ENCODE assay signal across 18 cellular contexts in genomic region chr12:7046383-7047143, GRCh38. TPM values are rescaled to one million over a fixed set of nuclear protein-coding genes. Genes with fewer than 3 reads are reported as not detected.
DNase-seq lines count a peak whose midpoint lies in the region; ATAC-seq, FAIRE-seq and TF ChIP-seq lines count a peak whose summit lies in the region.
"Had no signal": no experiment of that assay in that cellular context is flagged by ENCODE, and none has a peak within 500 bp of the region (broad histone marks: within the 10 kb centered on the region; RNA-seq: fewer than 3 reads in every experiment).

No MANE protein-coding gene starts in this region.

- H3K4me1 Mint-ChIP-seq in endodermal cell: no peaks in the 10 kb centered on the region

- H3F3A ChIP-seq in Loucy (ENCODE audit: low read depth): no peaks in the 10 kb centered on the region

- TF ChIP-seq POLR2A in HepG2 (IDR thresholded peaks at IDR 0.05; ENCODE audit: insufficient read depth in 1 of 2, low read depth in 2 of 2, low read length in 2 of 2) (no peak), right lobe of liver (IDR thresholded peaks at IDR 0.05) (no peak)

- H3K27ac ChIP-seq in HepG2 (ENCODE audit: extremely low read length, insufficient read depth, low read length): no peak overlapping the region
- H3K27ac ChIP-seq in right lobe of liver: no peak overlapping the region
- no peak overlapping the region for H3K27ac ChIP-seq in endodermal cell (ENCODE audit: low read depth, low read length)
- H3K27ac ChIP-seq: Peyer's patch, SJSA1 had no signal

- no peak for TF ChIP-seq CTCF in HepG2 (CRISPR knock-in tag; IDR thresholded peaks at IDR 0.05)
- TF ChIP-seq CTCF in right lobe of liver (IDR thresholded peaks at IDR 0.05): no peak
- TF ChIP-seq CTCF in Loucy (conservative IDR thresholded peaks at IDR 0.05; ENCODE audit: low read length): 0 out of 2 replicates have a peak, but pooled peaks have one; percentile 17
- TF ChIP-seq CTCF in endodermal cell (conservative IDR thresholded peaks at IDR 0.05): peak; percentile 55

- no peak overlapping the region for H3K4me3 ChIP-seq in HepG2 (replicated peaks in 1 of 3; ENCODE audit: insufficient read depth in 1 of 3, low read depth in 2 of 3, low read length in 3 of 3)
- H3K4me3 ChIP-seq in right lobe of liver: no peak overlapping the region
- H3K4me3 ChIP-seq in Loucy (ENCODE audit: low read length, poor library complexity, severe bottlenecking): no peak overlapping the region
- no peak overlapping the region for H3K4me3 ChIP-seq in endodermal cell (ENCODE audit: low read length)
- H3K4me3 ChIP-seq: MG63, Peyer's patch, SJSA1 had no signal

- CTCF ChIA-PET in HepG2 (lab: Yijun Ruan, JAX; ENCODE audit: low intra/inter-chr PET ratio, low total read pairs): no interaction called here

- H3K9ac ChIP-seq in HepG2 (ENCODE audit: insufficient read depth, low read depth, low read length) (no peak overlapping the region), Loucy (ENCODE audit: low read depth, low read length, poor library complexity, severe bottlenecking) (no peak overlapping the region), endodermal cell (ENCODE audit: extremely low read depth, low read length, poor library complexity, severe bottlenecking) (no peak overlapping the region)

- TF ChIP-seq RAD21 in HepG2 (CRISPR knock-in tag; IDR thresholded peaks at IDR 0.05): no peak

- no peaks in the 10 kb centered on the region for H3K9me3 ChIP-seq in HepG2 (ENCODE audit: low read length)
- H3K9me3 ChIP-seq in right lobe of liver: no peaks in the 10 kb centered on the region
- no peaks in the 10 kb centered on the region for H3K9me3 ChIP-seq in Loucy (ENCODE audit: insufficient read depth, low read depth, low read length)
- H3K9me3 ChIP-seq in endodermal cell (ENCODE audit: control insufficient read depth, low read length): no peaks in the 10 kb centered on the region
- H3K9me3 ChIP-seq: MG63, Peyer's patch, SJSA1 had no signal

- H3K79me2 ChIP-seq in HepG2 (ENCODE audit: insufficient read depth, low read length) (no peaks in the 10 kb centered on the region), Loucy (ENCODE audit: insufficient read depth, low read length) (no peaks in the 10 kb centered on the region)

- H3K36me3 ChIP-seq in HepG2 (replicated peaks in 1 of 2; ENCODE audit: control insufficient read depth in 1 of 2, insufficient read depth in 2 of 2, low read length in 2 of 2) (no peaks in the 10 kb centered on the region), right lobe of liver (no peaks in the 10 kb centered on the region), Loucy (ENCODE audit: insufficient read depth, low read length) (no peaks in the 10 kb centered on the region), endodermal cell (ENCODE audit: control insufficient read depth, insufficient read depth, low read length) (no peaks in the 10 kb centered on the region)
- H3K36me3 ChIP-seq: MG63, Peyer's patch, SJSA1 had no signal

- peaks cover 4% of the 10 kb centered on the region for H3K27me3 Mint-ChIP-seq in endodermal cell (ENCODE audit: insufficient read depth)

- TF ChIP-seq EP300 in HepG2 (IDR thresholded peaks at IDR 0.05; ENCODE audit: low read depth in 2 of 2, low read length in 2 of 2) (no peak), HepG2 (CRISPR knock-in tag; IDR thresholded peaks at IDR 0.05; ENCODE audit: borderline replicate concordance) (no peak)

- no TSS peak for BruUV-seq in HepG2 (replicated peaks; lab: Mats Ljungman, UMichigan)

- H3K27me3 ChIP-seq in HepG2 (ENCODE audit: control insufficient read depth in 1 of 2, insufficient read depth in 2 of 2, low read length in 2 of 2) (no peaks in the 10 kb centered on the region), right lobe of liver (no peaks in the 10 kb centered on the region), Loucy (ENCODE audit: insufficient read depth, low read length, poor library complexity, severe bottlenecking) (no peaks in the 10 kb centered on the region), endodermal cell (ENCODE audit: control insufficient read depth, insufficient read depth, low read length, poor library complexity, severe bottlenecking) (no peaks in the 10 kb centered on the region)
- H3K27me3 ChIP-seq: MG63, Peyer's patch had no signal

- no peaks in the 10 kb centered on the region for H3K36me3 Mint-ChIP-seq in endodermal cell (ENCODE audit: low read depth)
- H3K36me3 Mint-ChIP-seq: CD14-positive monocyte had no signal

- peak; percentile 88 for ATAC-seq in HepG2
- ATAC-seq in right lobe of liver: no peak

- H3K9me3 Mint-ChIP-seq in endodermal cell: peaks cover 3% of the 10 kb centered on the region
- H3K9me3 Mint-ChIP-seq: CD14-positive monocyte had no signal

- intact Hi-C loops in HepG2 (cut with micrococcal nuclease; ENCODE audit: unreplicated experiment): no loop called here
- intact Hi-C loops in right lobe of liver (cut with DNase I): no loop called here

- no peaks in the 10 kb centered on the region for H3K9me2 ChIP-seq in Loucy (replicated peaks; ENCODE audit: low read depth, low read length)

- WGBS in HepG2 (ENCODE audit: low lambda C conversion rate): 51% methylated on average over 4 of the region's 5 CpGs
- 82% methylated on average over 5 of the region's 5 CpGs for WGBS in right lobe of liver (ENCODE audit: insufficient coverage, low coverage, low lambda C conversion rate, missing lambda C conversion rate)
- WGBS in endodermal cell (ENCODE audit: insufficient coverage in 1 of 2, insufficient read length in 1 of 2), 2 experiments: 89 to 90% methylated on average over 4 to 5 of the region's 5 CpGs

- no peak overlapping the region for H3K27ac Mint-ChIP-seq in endodermal cell

- H4K20me1 ChIP-seq in HepG2 (ENCODE audit: insufficient read depth, low read length): no peaks in the 10 kb centered on the region
- H4K20me1 ChIP-seq in Loucy (ENCODE audit: insufficient read depth, low read length, poor library complexity, severe bottlenecking): no peaks in the 10 kb centered on the region

- DNase-seq in HepG2 (ENCODE audit: low spot score) (no peak), right lobe of liver (no peak), endodermal cell (no peak), anterior cingulate cortex (lab: John Stamatoyannopoulos, UW) (no peak), NCI-H1436 (lab: John Stamatoyannopoulos, UW) (no peak), activated gamma-delta T cell (lab: John Stamatoyannopoulos, UW) (no peak)
- DNase-seq: DMS79 treated with DMSO at 0.1 percent for 48 hours; MG63; NCI-H1092 treated with DMSO at 0.1 percent for 48 hours; NCI-H1694 treated with DMSO at 0.1 percent for 48 hours; NCI-H2107; NCI-H510A; NCI-H748 treated with DMSO at 0.1 percent for 48 hours; NK-92 treated with Interleukin-12 subunit alpha and Interleukin-12 subunit beta, amount 100 ng/mL, for 24 hours; Peyer's patch had no signal

- H3K4me1 ChIP-seq in HepG2 (ENCODE audit: insufficient read depth, low read length) (peaks cover 38% of the 10 kb centered on the region), right lobe of liver (no peaks in the 10 kb centered on the region), Loucy (ENCODE audit: insufficient read depth, low read length, poor library complexity, severe bottlenecking) (peaks cover 15% of the 10 kb centered on the region), endodermal cell (ENCODE audit: control insufficient read depth, insufficient read depth, low read length) (no peaks in the 10 kb centered on the region)
- H3K4me1 ChIP-seq: Peyer's patch, SJSA1 had no signal

- no peak overlapping the region for H2AFZ ChIP-seq in HepG2 (ENCODE audit: low read length)
- no peak overlapping the region for H2AFZ ChIP-seq in Loucy (ENCODE audit: low read length)

- FAIRE-seq in HepG2 (lab: Jason Lieb, UNC): no peak

- H3K4me2 ChIP-seq in HepG2 (ENCODE audit: low read depth, low read length): no peak overlapping the region; the same call in 1 of the 2 replicates
- no peak overlapping the region for H3K4me2 ChIP-seq in Loucy (ENCODE audit: low read depth, low read length, poor library complexity, severe bottlenecking)

- no peak overlapping the region for H3K4me3 Mint-ChIP-seq in endodermal cell
- H3K4me3 Mint-ChIP-seq: CD14-positive monocyte had no signal

- in situ Hi-C loops in HepG2 (cut with HindIII; ENCODE audit: extremely low pct_ligation_motif_present, low pct_unique_long_range_greater_than_20kb): no loop called here

- POLR2A ChIA-PET in HepG2 (lab: Yijun Ruan, JAX): no interaction called here

RNA-seq across cellular contexts. Expression of gene C1S, which starts 14.0 kb away (rescaled TPM):
- total RNA-seq in HepG2 (2016; rRNA removed; fragmentation: Illumina TruSeq; extraction: Trizol) (8.2 and 18.2 TPM in 2 replicates), right lobe of liver (1,000 to 10,000 TPM in 5 of 6 experiments, 100 to 1,000 TPM in 1; 993 to 2,993 (median 1,796) TPM), endodermal cell (10 to 100 TPM; 13.4 to 14.3 TPM)
- total RNA-seq in HepG2 (2016; cell fraction: cytosol; rRNA removed; fragmentation: Illumina TruSeq; extraction: Trizol; ENCODE audit: low read depth): 2.7 and 2.8 TPM in 2 replicates
- 8.4 and 18.7 TPM in 2 replicates for total RNA-seq in HepG2 (2016; cell fraction: insoluble cytoplasmic fraction; rRNA removed; fragmentation: Illumina TruSeq; extraction: Trizol)
- 3.2 and 3.7 TPM in 2 replicates for total RNA-seq in HepG2 (2016; cell fraction: membrane; rRNA removed; fragmentation: Illumina TruSeq; extraction: Trizol)
- total RNA-seq in HepG2 (2016; cell fraction: nucleus; rRNA removed; fragmentation: Illumina TruSeq; extraction: Trizol): 17.9 and 19.4 TPM in 2 replicates
- polyA plus RNA-seq in HepG2 (2011; rRNA removed): 14.5 and 23.3 TPM in 2 replicates
- 9.6 and 18.5 TPM in 2 replicates for polyA plus RNA-seq in HepG2 (2011; cell fraction: cytosol; rRNA removed)
- polyA plus RNA-seq in HepG2 (2011; cell fraction: nucleus; rRNA removed): 14.4 and 22.0 TPM in 2 replicates
- polyA plus RNA-seq in HepG2 (2012): 9.8 and 10.0 TPM in 2 replicates
- 0.91 and 1.0 TPM in 2 replicates for polyA plus RNA-seq in HepG2 (2016; cell fraction: cytosol; fragmentation: Illumina TruSeq; extraction: Trizol; ENCODE audit: low read depth)
- 6.4 and 6.7 TPM in 2 replicates for polyA plus RNA-seq in HepG2 (2016; cell fraction: insoluble cytoplasmic fraction; fragmentation: Illumina TruSeq; extraction: Trizol; ENCODE audit: low read depth)
- 1.8 and 2.2 TPM in 2 replicates for polyA plus RNA-seq in HepG2 (2016; cell fraction: membrane; fragmentation: Illumina TruSeq; extraction: Trizol; ENCODE audit: low read depth)
- polyA plus RNA-seq in HepG2 (2016; cell fraction: nucleus; fragmentation: Illumina TruSeq; extraction: Trizol; ENCODE audit: insufficient read depth, low read depth): 26.0 and 30.9 TPM in 2 replicates
- 3.8 and 12.0 TPM in 2 replicates for polyA minus RNA-seq in HepG2 (2011; rRNA and poly(A)+ RNA removed; ENCODE audit: low replicate concordance)
- polyA minus RNA-seq in HepG2 (2011; cell fraction: cytosol; rRNA and poly(A)+ RNA removed): 7.0 and 14.3 TPM in 2 replicates
- 14.0 and 26.4 TPM in 2 replicates for polyA minus RNA-seq in HepG2 (2011; cell fraction: nucleus; rRNA and poly(A)+ RNA removed)
- 4.9 TPM for polyA plus RNA-seq in endodermal cell (2013, experiment 1 of 2)
- 4.2 TPM for polyA plus RNA-seq in endodermal cell (2013, experiment 2 of 2)
- polyA plus RNA-seq: CD14-positive monocyte had no signal

RNA-seq across cellular contexts. Expression of gene LPCAT3, which starts 28.3 kb away (rescaled TPM):
- total RNA-seq in HepG2 (2016; rRNA removed; fragmentation: Illumina TruSeq; extraction: Trizol) (22.1 and 44.5 TPM in 2 replicates), right lobe of liver (100 to 1,000 TPM in 1 of 6 experiments, 10 to 100 TPM in 5; 50.6 to 115 (median 77.5) TPM), endodermal cell (10 to 100 TPM; 33.6 to 86.7 TPM)
- total RNA-seq in HepG2 (2016; cell fraction: cytosol; rRNA removed; fragmentation: Illumina TruSeq; extraction: Trizol; ENCODE audit: low read depth): 15.6 and 16.1 TPM in 2 replicates
- total RNA-seq in HepG2 (2016; cell fraction: insoluble cytoplasmic fraction; rRNA removed; fragmentation: Illumina TruSeq; extraction: Trizol): 19.8 and 46.9 TPM in 2 replicates
- 25.0 and 25.2 TPM in 2 replicates for total RNA-seq in HepG2 (2016; cell fraction: membrane; rRNA removed; fragmentation: Illumina TruSeq; extraction: Trizol)
- 47.0 and 56.7 TPM in 2 replicates for total RNA-seq in HepG2 (2016; cell fraction: nucleus; rRNA removed; fragmentation: Illumina TruSeq; extraction: Trizol)
- polyA plus RNA-seq in HepG2 (2011; rRNA removed): 62.7 and 64.3 TPM in 2 replicates
- polyA plus RNA-seq in HepG2 (2011; cell fraction: cytosol; rRNA removed): 50.0 and 61.5 TPM in 2 replicates
- 28.8 and 35.4 TPM in 2 replicates for polyA plus RNA-seq in HepG2 (2011; cell fraction: nucleus; rRNA removed)
- polyA plus RNA-seq in HepG2 (2012): 34.6 and 45.3 TPM in 2 replicates
- polyA plus RNA-seq in HepG2 (2016; cell fraction: cytosol; fragmentation: Illumina TruSeq; extraction: Trizol; ENCODE audit: low read depth): 12.9 and 13.6 TPM in 2 replicates
- 25.6 and 31.4 TPM in 2 replicates for polyA plus RNA-seq in HepG2 (2016; cell fraction: insoluble cytoplasmic fraction; fragmentation: Illumina TruSeq; extraction: Trizol; ENCODE audit: low read depth)
- polyA plus RNA-seq in HepG2 (2016; cell fraction: membrane; fragmentation: Illumina TruSeq; extraction: Trizol; ENCODE audit: low read depth): 26.7 TPM in 2 replicates
- 89.0 and 95.4 TPM in 2 replicates for polyA plus RNA-seq in HepG2 (2016; cell fraction: nucleus; fragmentation: Illumina TruSeq; extraction: Trizol; ENCODE audit: insufficient read depth, low read depth)
- polyA minus RNA-seq in HepG2 (2011; rRNA and poly(A)+ RNA removed; ENCODE audit: low replicate concordance): 92.1 and 114 TPM in 2 replicates
- polyA minus RNA-seq in HepG2 (2011; cell fraction: cytosol; rRNA and poly(A)+ RNA removed): 27.7 TPM in 2 replicates
- polyA minus RNA-seq in HepG2 (2011; cell fraction: nucleus; rRNA and poly(A)+ RNA removed): 34.9 and 49.9 TPM in 2 replicates
- 32.5 TPM for polyA plus RNA-seq in endodermal cell (2013, experiment 1 of 2)
- polyA plus RNA-seq in endodermal cell (2013, experiment 2 of 2): 31.8 TPM

RNA-seq across cellular contexts. Expression of gene C1R, which starts 45.7 kb away (rescaled TPM):
- total RNA-seq in HepG2 (2016; rRNA removed; fragmentation: Illumina TruSeq; extraction: Trizol) (1.7 and 3.5 TPM in 2 replicates), right lobe of liver (1,000 to 10,000 TPM; 1,157 to 2,557 (median 1,950) TPM), endodermal cell (1 to 10 TPM; 3.9 TPM)
- 0.44 and 0.61 TPM in 2 replicates for total RNA-seq in HepG2 (2016; cell fraction: cytosol; rRNA removed; fragmentation: Illumina TruSeq; extraction: Trizol; ENCODE audit: low read depth)
- total RNA-seq in HepG2 (2016; cell fraction: insoluble cytoplasmic fraction; rRNA removed; fragmentation: Illumina TruSeq; extraction: Trizol): 2.6 and 4.1 TPM in 2 replicates
- total RNA-seq in HepG2 (2016; cell fraction: membrane; rRNA removed; fragmentation: Illumina TruSeq; extraction: Trizol): 0.93 and 1.4 TPM in 2 replicates
- total RNA-seq in HepG2 (2016; cell fraction: nucleus; rRNA removed; fragmentation: Illumina TruSeq; extraction: Trizol): 3.8 and 4.3 TPM in 2 replicates
- polyA plus RNA-seq in HepG2 (2011; rRNA removed): 6.5 and 11.2 TPM in 2 replicates
- polyA plus RNA-seq in HepG2 (2011; cell fraction: cytosol; rRNA removed): 6.2 and 6.5 TPM in 2 replicates
- polyA plus RNA-seq in HepG2 (2011; cell fraction: nucleus; rRNA removed): 6.1 and 8.4 TPM in 2 replicates
- 1.2 and 1.9 TPM in 2 replicates for polyA plus RNA-seq in HepG2 (2012)
- polyA plus RNA-seq in HepG2 (2016; cell fraction: cytosol; fragmentation: Illumina TruSeq; extraction: Trizol; ENCODE audit: low read depth): 0.42 and 0.57 TPM in 2 replicates
- 1.6 and 2.2 TPM in 2 replicates for polyA plus RNA-seq in HepG2 (2016; cell fraction: insoluble cytoplasmic fraction; fragmentation: Illumina TruSeq; extraction: Trizol; ENCODE audit: low read depth)
- polyA plus RNA-seq in HepG2 (2016; cell fraction: membrane; fragmentation: Illumina TruSeq; extraction: Trizol; ENCODE audit: low read depth): 1.2 and 1.3 TPM in 2 replicates
- 6.5 and 7.1 TPM in 2 replicates for polyA plus RNA-seq in HepG2 (2016; cell fraction: nucleus; fragmentation: Illumina TruSeq; extraction: Trizol; ENCODE audit: insufficient read depth, low read depth)
- 3.3 and 5.9 TPM in 2 replicates for polyA minus RNA-seq in HepG2 (2011; rRNA and poly(A)+ RNA removed; ENCODE audit: low replicate concordance)
- 0.70 and 1.3 TPM in 2 replicates for polyA minus RNA-seq in HepG2 (2011; cell fraction: cytosol; rRNA and poly(A)+ RNA removed)
- 1.7 and 2.7 TPM in 2 replicates for polyA minus RNA-seq in HepG2 (2011; cell fraction: nucleus; rRNA and poly(A)+ RNA removed)
- polyA plus RNA-seq in endodermal cell (2013, experiment 1 of 2): 5.4 TPM
- polyA plus RNA-seq in endodermal cell (2013, experiment 2 of 2): 3.4 TPM

Comparison
In these comparisons a context has a peak if more than half of its experiments do, and no peak if none do; other contexts are left out.
1. RNA of gene C1S, which starts 14.0 kb away (total RNA-seq): 993 to 2,993 TPM in right lobe of liver; 2.7 to 19.4 TPM in HepG2 and 13.4 to 14.3 TPM in endodermal cell; every median in the first group is over 10 times any median in the second.
2. RNA of gene C1R, which starts 45.7 kb away (total RNA-seq): 1,157 to 2,557 TPM in right lobe of liver; 3.9 TPM in endodermal cell and 0.44 to 4.3 TPM in HepG2; every median in the first group is over 100 times any median in the second.
3. CTCF ChIP-seq: peak in Loucy (single experiment) and endodermal cell (single experiment); none in HepG2 (single experiment) and right lobe of liver (0 of 4).